Comparison of ENCODE assay signal across 8 cellular contexts in the genomic region with DNA sequence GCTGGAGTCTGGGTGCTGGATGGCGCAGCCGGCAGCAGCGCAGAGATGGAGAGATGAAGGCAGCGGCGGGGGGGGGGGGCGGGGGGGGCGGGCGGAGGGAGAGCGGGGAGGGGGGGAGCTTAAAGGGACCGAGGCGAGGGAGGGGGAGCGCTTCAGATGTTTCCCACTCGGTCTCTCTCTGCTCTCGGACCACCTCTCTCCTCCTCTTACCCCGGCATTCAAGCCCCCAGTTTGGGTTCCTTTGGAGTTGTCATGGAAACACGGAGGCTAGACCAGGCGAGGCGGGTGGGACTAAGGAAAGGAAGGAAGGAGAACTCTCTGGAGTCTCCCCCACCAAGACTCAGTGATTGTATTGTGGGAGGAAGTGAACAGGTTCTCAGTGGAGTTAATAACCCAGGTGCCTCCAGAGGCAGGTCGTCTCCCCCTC. TPM values are rescaled to one million over a fixed set of nuclear protein-coding genes. Genes with fewer than 3 reads are reported as not detected.
DNase-seq lines count a peak whose midpoint lies in the region; ATAC-seq, FAIRE-seq and TF ChIP-seq lines count a peak whose summit lies in the region.

A gene (minus strand): TSS at position 55 of the 427 bp plus-strand sequence. CDS start 112 bp downstream, outside the sequence.

- peaks cover 9% of the 10 kb centered on the region; the same call in 1 of the 2 replicates for H4K20me1 ChIP-seq in DND-41 (ENCODE audit: insufficient read depth, low read length)

- H3K27ac Mint-ChIP-seq in T-helper 17 cell: peak within 1 kb of the TSS; percentile 53

- peaks cover 46% of the 10 kb centered on the region for H3K4me1 Mint-ChIP-seq in T-helper 17 cell

- H3K4me3 ChIP-seq in DND-41 (ENCODE audit: low read depth in 1 of 2, low read length in 2 of 2) (no peak within 1 kb of the TSS), fibroblast of the aortic adventitia (ENCODE audit: low read depth, low read length) (peak within 1 kb of the TSS; percentile 75)

- peak within 1 kb of the TSS; percentile 78 for H3K4me3 Mint-ChIP-seq in T-helper 17 cell

- H2AFZ ChIP-seq in DND-41 (ENCODE audit: low read depth, low read length): no peak within 1 kb of the TSS

- no peak for FAIRE-seq in RCC 7860 (lab: Jason Lieb, UNC)

- H3K79me2 ChIP-seq in DND-41 (ENCODE audit: insufficient read depth, low read length): peaks cover 23% of the 10 kb centered on the region

- TF ChIP-seq CTCF in DND-41 (IDR thresholded peaks at IDR 0.05; ENCODE audit: borderline replicate concordance, extremely low read depth, low read length, poor library complexity, severe bottlenecking): no peak
- no peak for TF ChIP-seq CTCF in fibroblast of the aortic adventitia (IDR thresholded peaks at IDR 0.05; ENCODE audit: insufficient read depth, low read length)

- H3K9ac ChIP-seq in DND-41 (ENCODE audit: low read depth, low read length): peak within 1 kb of the TSS; percentile 71; the same call in 1 of the 2 replicates

- H3K4me2 ChIP-seq in DND-41 (ENCODE audit: insufficient read depth, low read length): peak within 1 kb of the TSS; percentile 70; the same call in 1 of the 2 replicates

- H3K9me3 ChIP-seq in DND-41 (ENCODE audit: insufficient read depth, low read length, severe bottlenecking) (no peaks in the 10 kb centered on the region), T-helper 17 cell (ENCODE audit: control insufficient read depth, low read length, poor library complexity, severe bottlenecking) (no peaks in the 10 kb centered on the region)

- peaks cover 25% of the 10 kb centered on the region for H3K4me1 ChIP-seq in DND-41 (ENCODE audit: insufficient read depth, low read length)

- H3K36me3 ChIP-seq in DND-41 (ENCODE audit: insufficient read depth, low read length): peaks cover 16% of the 10 kb centered on the region

- H3K36me3 Mint-ChIP-seq in T-helper 17 cell (ENCODE audit: low read depth): peaks cover 11% of the 10 kb centered on the region

- DNase-seq in DND-41: no peak
- no peak for DNase-seq in T-helper 17 cell
- peak; percentile 17 for DNase-seq in fibroblast of the aortic adventitia (ENCODE audit: low read depth)
- peak; percentile 52 for DNase-seq in putamen (ENCODE audit: low spot score)
- no peak for DNase-seq in EL
- no peak for DNase-seq in RCC 7860 (ENCODE audit: low spot score)

- peaks cover 36% of the 10 kb centered on the region for H3K27me3 Mint-ChIP-seq in T-helper 17 cell

- peaks cover under 1% of the 10 kb centered on the region for H3K27me3 ChIP-seq in DND-41 (ENCODE audit: insufficient read depth, low read length, poor library complexity)

- ATAC-seq in DND-41 (ENCODE audit: insufficient read depth, low read depth) (no peak), T-helper 17 cell (no peak), HG02678 (IDR thresholded peaks at IDR 0.05; ENCODE audit: unreplicated experiment) (no peak), HG03565 (IDR thresholded peaks at IDR 0.05; ENCODE audit: unreplicated experiment) (no peak)

- no peak within 1 kb of the TSS for H3K27ac ChIP-seq in DND-41 (ENCODE audit: low read length)

RNA-seq across cellular contexts. Expression of the gene that starts here (rescaled TPM):
- total RNA-seq in T-helper 17 cell: under 1 TPM; 0.35 to 0.50 TPM
- total RNA-seq in fibroblast of the aortic adventitia (ENCODE audit: low replicate concordance): 0.41 and 0.54 TPM in 2 replicates

Comparison
In these comparisons a context has a peak if more than half of its experiments do, and no peak if none do; other contexts are left out.
1. Peak in DNase-seq and H3K4me3 ChIP-seq in fibroblast of the aortic adventitia; RNA of the gene not detected or under 1 TPM.